ENCODE assay signal across 1 cellular context in the genomic region with DNA sequence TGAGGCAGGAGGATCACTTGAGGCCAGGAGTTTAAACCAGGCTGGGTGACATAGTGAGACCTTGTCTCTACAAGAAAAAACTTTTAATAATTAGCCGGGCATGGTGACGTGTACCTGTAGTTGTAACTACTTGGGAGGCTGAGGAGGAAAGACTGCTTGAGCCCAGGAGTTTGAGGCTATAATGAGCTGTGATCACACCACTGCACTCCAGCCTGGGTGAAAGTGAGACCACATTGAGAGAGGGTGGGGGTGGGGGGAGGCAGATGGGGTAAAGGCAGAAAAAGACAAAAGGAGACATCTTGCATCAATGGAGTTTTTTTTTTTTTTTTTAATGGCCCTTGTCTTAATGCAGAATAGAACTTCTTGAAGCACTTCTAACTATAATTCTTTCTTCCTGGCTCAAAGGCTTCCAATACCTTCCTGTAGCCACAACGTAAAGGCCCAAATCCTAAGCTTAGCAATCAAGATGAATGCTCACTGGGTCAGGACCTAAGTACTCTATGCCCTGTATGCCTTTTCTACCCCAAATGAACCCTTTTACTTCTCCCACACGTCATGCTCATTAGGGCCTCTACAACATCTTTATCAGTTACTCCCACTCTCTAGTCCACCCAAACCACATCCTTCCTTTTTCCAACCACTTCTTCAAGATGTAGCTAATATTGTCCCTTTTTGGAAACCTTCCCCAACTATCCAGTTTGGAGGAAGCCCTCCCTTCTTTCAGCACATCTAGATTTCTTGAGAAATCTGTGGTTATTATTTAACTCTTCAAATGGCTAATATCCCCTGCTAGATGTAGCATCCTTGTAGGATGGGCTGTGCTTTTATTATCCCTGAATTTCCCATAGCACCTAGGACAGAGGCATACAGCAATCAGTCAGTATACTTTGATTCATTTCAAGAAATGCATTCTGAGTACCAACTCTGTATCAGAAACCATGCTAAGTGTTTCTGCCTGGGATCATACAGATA.
TF ChIP-seq lines count a peak whose summit lies in the region.

No MANE protein-coding gene starts in this region.

TF ChIP-seq in HEK293, 187 proteins besides CTCF, POLR2A, EP300 and RAD21 (continued from another document):
- TF ChIP-seq REST (tag by site-specific recombination; IDR thresholded peaks at IDR 0.05) (0 out of 2 replicates have a peak, but pooled peaks have one; percentile 22), ZNF596 (tag by site-specific recombination; IDR thresholded peaks at IDR 0.05) (no peak), ZNF274 (IDR thresholded peaks at IDR 0.05; ENCODE audit: low read length) (no peak), ZNF274 (tag by site-specific recombination; IDR thresholded peaks at IDR 0.05; ENCODE audit: borderline replicate concordance) (no peak), ZNF501 (tag by site-specific recombination; IDR thresholded peaks at IDR 0.05) (no peak), BCL11A (tag by site-specific recombination; IDR thresholded peaks at IDR 0.05; ENCODE audit: low read depth) (no peak), ZSCAN16 (tag by site-specific recombination; IDR thresholded peaks at IDR 0.05) (no peak), ZBTB48 (tag by site-specific recombination; IDR thresholded peaks at IDR 0.05) (no peak), ATF2 (tag by site-specific recombination; IDR thresholded peaks at IDR 0.05; ENCODE audit: low read depth) (no peak), ZFHX2 (tag by site-specific recombination; conservative IDR thresholded peaks at IDR 0.05) (0 out of 2 replicates have a peak, but pooled peaks have one; percentile 20), ZNF16 (tag by site-specific recombination; IDR thresholded peaks at IDR 0.05; ENCODE audit: low read depth) (no peak), ZNF747 (tag by site-specific recombination; IDR thresholded peaks at IDR 0.05) (no peak)
